In genomic region chr2:39124000-39124769, GRCh38 we compare ENCODE assay signal across 1 cellular context.
TF ChIP-seq lines count a peak whose summit lies in the region.

No MANE protein-coding gene starts in this region.

TF ChIP-seq in H1, 55 proteins besides CTCF, POLR2A, EP300 and RAD21 (continued from another document):
- TF ChIP-seq TBP (IDR thresholded peaks at IDR 0.05; ENCODE audit: low read depth, low read length): peak; percentile 59; the same call in 1 of the 2 replicates
- TF ChIP-seq CEBPB (IDR thresholded peaks at IDR 0.05; ENCODE audit: low read depth, low read length): 0 out of 2 replicates have a peak, but pooled peaks have one; percentile 16
- TF ChIP-seq SRF (IDR thresholded peaks at IDR 0.05; ENCODE audit: low read depth, low read length): peak; percentile 97
- TF ChIP-seq CHD1 (IDR thresholded peaks at IDR 0.05; ENCODE audit: low read depth, low read length): no peak
- TF ChIP-seq KDM5A (IDR thresholded peaks at IDR 0.05; ENCODE audit: low read length): no peak
- TF ChIP-seq ATF2 (IDR thresholded peaks at IDR 0.05; ENCODE audit: low read length): no peak
- peak; percentile 55; the same call in 1 of the 2 replicates for TF ChIP-seq ATF3 (IDR thresholded peaks at IDR 0.05; ENCODE audit: insufficient read depth, low read depth, low read length)
- TF ChIP-seq ASH2L (IDR thresholded peaks at IDR 0.05; ENCODE audit: low read length): peak; percentile 38
- TF ChIP-seq RXRA (IDR thresholded peaks at IDR 0.05; ENCODE audit: insufficient read depth, low read depth, low read length): no peak
- TF ChIP-seq POLR2AphosphoS5 (IDR thresholded peaks at IDR 0.05; ENCODE audit: low read depth, low read length): peak; percentile 82
- no peak for TF ChIP-seq SIRT6 (IDR thresholded peaks at IDR 0.05; ENCODE audit: low read length)
- TF ChIP-seq NANOG (IDR thresholded peaks at IDR 0.05; ENCODE audit: insufficient read depth, low read depth, low read length, poor library complexity, severe bottlenecking): peak; percentile 19
- TF ChIP-seq TCF12 (IDR thresholded peaks at IDR 0.05; ENCODE audit: low read depth, low read length): 0 out of 2 replicates have a peak, but pooled peaks have one; percentile 43
- no peak for TF ChIP-seq BRCA1 (IDR thresholded peaks at IDR 0.05; ENCODE audit: low read depth, low read length)
- TF ChIP-seq SP4 (IDR thresholded peaks at IDR 0.05; ENCODE audit: low read length): peak; percentile 21; the same call in 1 of the 2 replicates
- no peak for TF ChIP-seq RBBP5 (IDR thresholded peaks at IDR 0.05; ENCODE audit: borderline replicate concordance, low read depth, low read length)
- no peak for TF ChIP-seq EZH2 (IDR thresholded peaks at IDR 0.05; ENCODE audit: low read depth, low read length, severe bottlenecking)
- no peak for TF ChIP-seq BCL11A (IDR thresholded peaks at IDR 0.05; ENCODE audit: low read depth in 2 of 2, low read length in 2 of 2)
- TF ChIP-seq MAFK (IDR thresholded peaks at IDR 0.05; ENCODE audit: low read depth, low read length): no peak
- no peak for TF ChIP-seq POU5F1 (IDR thresholded peaks at IDR 0.05; ENCODE audit: low read depth, low read length)
- TF ChIP-seq KDM1A (IDR thresholded peaks at IDR 0.05; ENCODE audit: borderline replicate concordance, low read length): no peak
- TF ChIP-seq SUZ12 (IDR thresholded peaks at IDR 0.05; ENCODE audit: low read length): no peak
- TF ChIP-seq CBX5 (IDR thresholded peaks at IDR 0.05; ENCODE audit: low read depth, low read length): no peak
- TF ChIP-seq NRF1 (IDR thresholded peaks at IDR 0.05; ENCODE audit: low read depth, low read length): peak; percentile 97
- TF ChIP-seq RFX5 (IDR thresholded peaks at IDR 0.05; ENCODE audit: borderline replicate concordance, low read depth, low read length): no peak
- peak; percentile 96 for TF ChIP-seq EGR1 (IDR thresholded peaks at IDR 0.05; ENCODE audit: borderline replicate concordance, low read depth, low read length)
- no peak for TF ChIP-seq TEAD4 (IDR thresholded peaks at IDR 0.05; ENCODE audit: low read depth, low read length)
- TF ChIP-seq MAX (IDR thresholded peaks at IDR 0.05): peak; percentile 96
- TF ChIP-seq CBX8 (IDR thresholded peaks at IDR 0.05; ENCODE audit: borderline replicate concordance, low read depth, low read length): no peak
- TF ChIP-seq TAF1 (IDR thresholded peaks at IDR 0.05; ENCODE audit: low read depth, low read length): peak; percentile 87
- 0 out of 2 replicates have a peak, but pooled peaks have one; percentile 21 for TF ChIP-seq JUND (IDR thresholded peaks at IDR 0.05; ENCODE audit: low read length)
- TF ChIP-seq CTBP2 (IDR thresholded peaks at IDR 0.05; ENCODE audit: borderline replicate concordance, insufficient read depth, insufficient read length, low read length): no peak
- no peak for TF ChIP-seq SAP30 (IDR thresholded peaks at IDR 0.05; ENCODE audit: insufficient read depth, insufficient replicate concordance, low read length)
- TF ChIP-seq CHD2 (IDR thresholded peaks at IDR 0.05; ENCODE audit: low read length): peak; percentile 58; the same call in 1 of the 2 replicates
- peak; percentile 70; the same call in 1 of the 2 replicates for TF ChIP-seq SP1 (IDR thresholded peaks at IDR 0.05; ENCODE audit: low read depth, low read length)
- TF ChIP-seq CHD7 (IDR thresholded peaks at IDR 0.05; ENCODE audit: insufficient replicate concordance, low read length): no peak
- TF ChIP-seq GABPA (IDR thresholded peaks at IDR 0.05; ENCODE audit: borderline replicate concordance, insufficient read depth, low read length): peak; percentile 35; the same call in 1 of the 2 replicates
- TF ChIP-seq TAF7 (optimal IDR thresholded peaks at IDR 0.05; ENCODE audit: borderline replicate concordance, low read depth, low read length): peak; percentile 28
- no peak for TF ChIP-seq JUN (IDR thresholded peaks at IDR 0.05; ENCODE audit: low read depth, low read length)
- peak; percentile 34 to 89; a peak in 1 of 4 replicates for TF ChIP-seq SIN3A (conservative IDR thresholded peaks at IDR 0.05 in 1 of 2, IDR thresholded peaks at IDR 0.05 in 1 of 2; ENCODE audit: low read depth in 1 of 2, low read length in 2 of 2)
- 0 out of 2 replicates have a peak, but pooled peaks have one; percentile 7 for TF ChIP-seq GTF2F1 (IDR thresholded peaks at IDR 0.05; ENCODE audit: borderline replicate concordance, low read depth, low read length)
- no peak for TF ChIP-seq KDM4A (IDR thresholded peaks at IDR 0.05; ENCODE audit: low read depth, low read length, severe bottlenecking)
- no peak for TF ChIP-seq HDAC6 (IDR thresholded peaks at IDR 0.05; ENCODE audit: low read depth, low read length)
- peak; percentile 80 for TF ChIP-seq YY1 (IDR thresholded peaks at IDR 0.05; ENCODE audit: low read depth, low read length)
- TF ChIP-seq CREB1 (IDR thresholded peaks at IDR 0.05): peak; percentile 96
- peak; percentile 4 for TF ChIP-seq USF2 (IDR thresholded peaks at IDR 0.05; ENCODE audit: low read length)
